8 cellular contexts compared by ENCODE assay signal in the genomic region with DNA sequence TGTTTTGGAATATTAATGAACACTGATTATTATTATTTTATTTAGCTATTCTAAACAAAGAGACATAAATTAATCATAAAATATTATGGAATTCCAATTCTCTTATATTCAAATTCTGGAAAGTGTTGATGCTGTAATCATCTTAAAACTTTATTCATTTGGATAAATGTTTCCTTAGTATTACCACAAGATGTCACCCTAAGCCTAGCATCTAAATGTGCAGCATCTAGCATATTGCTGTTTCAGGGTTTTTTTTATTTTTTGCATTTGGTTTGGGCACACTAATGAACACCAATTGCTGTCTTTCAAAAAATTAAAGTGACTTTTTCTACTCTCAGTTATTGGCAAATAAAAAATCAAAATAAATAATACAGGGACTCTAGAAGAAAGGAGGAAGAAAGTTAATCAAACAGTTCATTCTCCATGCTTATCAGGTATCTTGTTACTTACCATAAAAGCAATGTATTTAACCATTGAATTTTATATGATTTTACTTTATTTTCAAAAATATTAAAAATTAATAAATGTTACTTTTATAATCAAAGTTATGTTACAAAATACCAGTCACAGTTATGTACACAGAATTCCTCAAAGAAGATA. TPM values are rescaled to one million over a fixed set of nuclear protein-coding genes. Genes with fewer than 3 reads are reported as not detected.
DNase-seq lines count a peak whose midpoint lies in the region; ATAC-seq and TF ChIP-seq lines count a peak whose summit lies in the region.

No MANE protein-coding gene starts in this region.

- no peak overlapping the region for H2AK5ac ChIP-seq in mesendoderm (ENCODE audit: low read length)

- peak; percentile 61 for DNase-seq in AG10803 (ENCODE audit: low read depth)
- peak; percentile 31 for DNase-seq in HPDE6-E6E7 (ENCODE audit: extremely low spot score)
- peak; percentile 66 for DNase-seq in OCI-LY7 (ENCODE audit: low spot score)
- peak; percentile 39 to 60 for DNase-seq in dermis microvascular lymphatic vessel endothelial cell (ENCODE audit: low read depth in 2 of 2)
- DNase-seq in mesendoderm, result peak; percentile 37

- no peak overlapping the region for H2AFZ ChIP-seq in OCI-LY7 (ENCODE audit: low read length)

- CTCF ChIA-PET in OCI-LY7 (lab: Charles Lee; ENCODE audit: unreplicated experiment), result no interaction called here

- H4K20me1 ChIP-seq in OCI-LY7 (ENCODE audit: insufficient read depth, low read length), result no peaks in the 10 kb centered on the region

- no peak overlapping the region for H3K18ac ChIP-seq in mesendoderm (ENCODE audit: low read length)

- no peaks in the 10 kb centered on the region for H3K79me1 ChIP-seq in mesendoderm (ENCODE audit: low read length)

- H3K36me3 ChIP-seq in OCI-LY7 (ENCODE audit: insufficient read depth, low read length), result no peaks in the 10 kb centered on the region
- H3K36me3 ChIP-seq in mesendoderm (ENCODE audit: control insufficient read depth, insufficient read depth, low read length), result no peaks in the 10 kb centered on the region

- no peaks in the 10 kb centered on the region for H3K27me3 ChIP-seq in mesendoderm (ENCODE audit: insufficient read depth, low read length, poor library complexity)

- H3K27ac ChIP-seq in OCI-LY7 (ENCODE audit: low read depth, low read length, poor library complexity, severe bottlenecking) (no peak overlapping the region), mesendoderm (ENCODE audit: low read depth, low read length) (no peak overlapping the region)

- H3K79me2 ChIP-seq in OCI-LY7 (ENCODE audit: insufficient read depth, low read depth, low read length) (no peaks in the 10 kb centered on the region), mesendoderm (ENCODE audit: control insufficient read depth, insufficient read depth, low read length) (no peaks in the 10 kb centered on the region)

- H3K4me2 ChIP-seq in OCI-LY7 (ENCODE audit: low read length) (no peak overlapping the region), mesendoderm (ENCODE audit: low read length) (no peak overlapping the region)

- no peak overlapping the region for H4K8ac ChIP-seq in mesendoderm (ENCODE audit: low read depth, low read length)

- ATAC-seq in GM18498 (IDR thresholded peaks at IDR 0.05; ENCODE audit: unreplicated experiment) (peak; percentile 80), HG02588 (IDR thresholded peaks at IDR 0.05; ENCODE audit: unreplicated experiment) (no peak), HG03439 (IDR thresholded peaks at IDR 0.05; ENCODE audit: unreplicated experiment) (no peak)

- H3K9me2 ChIP-seq in OCI-LY7 (ENCODE audit: insufficient read depth, low read length), result no peaks in the 10 kb centered on the region

- H3K9me3 ChIP-seq in OCI-LY7 (ENCODE audit: low read length), result no peaks in the 10 kb centered on the region

- TF ChIP-seq CTCF in AG10803 (conservative IDR thresholded peaks at IDR 0.05; ENCODE audit: low read length), result peak; percentile 68
- peak; percentile 90 for TF ChIP-seq CTCF in OCI-LY7 (conservative IDR thresholded peaks at IDR 0.05; ENCODE audit: low read length)

- BruUV-seq in OCI-LY7 (replicated peaks; lab: Mats Ljungman, UMichigan), result no TSS peak

- intact Hi-C loops in OCI-LY7 (cut with micrococcal nuclease; ENCODE audit: unreplicated experiment), result loop anchor here (1.0 to 10.0 kb wide), 3 partner anchors 229 to 1037 kb away; no protein-coding TSS in a partner anchor

- no peak overlapping the region for H3K23ac ChIP-seq in mesendoderm (ENCODE audit: low read length)

- H2BK120ac ChIP-seq in mesendoderm (ENCODE audit: low read depth, low read length), result no peak overlapping the region

- H3K4me1 ChIP-seq in OCI-LY7 (ENCODE audit: insufficient read depth, low read length, poor library complexity, severe bottlenecking) (no peaks in the 10 kb centered on the region), mesendoderm (ENCODE audit: control insufficient read depth, low read depth, low read length) (no peaks in the 10 kb centered on the region)

- POLR2A ChIA-PET in OCI-LY7 (lab: Charles Lee), result interaction anchor here (1.1 kb wide), 1 partner anchor 31 kb away, joined by 3 read pairs; no protein-coding TSS in a partner anchor

- H2BK15ac ChIP-seq in mesendoderm (replicated peaks; ENCODE audit: low read depth), result no peak overlapping the region

- H3K4me3 ChIP-seq in AG10803 (ENCODE audit: low read length), result no peak overlapping the region
- H3K4me3 ChIP-seq in OCI-LY7 (ENCODE audit: low read depth, low read length, poor library complexity, severe bottlenecking), result no peak overlapping the region
- no peak overlapping the region for H3K4me3 ChIP-seq in mesendoderm (ENCODE audit: low read length)

- H3K56ac ChIP-seq in mesendoderm (ENCODE audit: low read length), result no peak overlapping the region

- no peak overlapping the region for H3K9ac ChIP-seq in mesendoderm (ENCODE audit: low read length)

- no peak overlapping the region for H2BK5ac ChIP-seq in mesendoderm (ENCODE audit: low read length)

- H3K4ac ChIP-seq in mesendoderm (ENCODE audit: low read depth, low read length), result no peak overlapping the region

- no peak overlapping the region for H4K5ac ChIP-seq in mesendoderm (ENCODE audit: low read length)

RNA-seq across cellular contexts. Expression of a gene that starts 31.8 kb away (rescaled TPM):
- total RNA-seq in OCI-LY7 (2014; rRNA removed; shearing (Covaris generic)), result 6.1 and 6.9 TPM in 2 replicates
- total RNA-seq in OCI-LY7 (2022), result 8.0 and 8.2 TPM in 2 replicates
- 0.13 and 0.51 TPM in 2 replicates for total RNA-seq in dermis microvascular lymphatic vessel endothelial cell
- polyA plus RNA-seq in mesendoderm (2013, experiment 1 of 2), result 9.5 TPM
- 9.8 TPM for polyA plus RNA-seq in mesendoderm (2013, experiment 2 of 2)

RNA-seq across cellular contexts. Expression of a gene that starts 33.0 kb away (rescaled TPM):
- total RNA-seq in OCI-LY7 (2014; rRNA removed; shearing (Covaris generic)), result 45.4 and 47.4 TPM in 2 replicates
- total RNA-seq in OCI-LY7 (2022) (61.1 and 63.2 TPM in 2 replicates), dermis microvascular lymphatic vessel endothelial cell (41.5 and 44.3 TPM in 2 replicates)
- 77.1 TPM for polyA plus RNA-seq in mesendoderm (2013, experiment 1 of 2)
- 75.3 TPM for polyA plus RNA-seq in mesendoderm (2013, experiment 2 of 2)

RNA-seq across cellular contexts. Expression of a gene that starts 52.4 kb away (rescaled TPM):
- total RNA-seq in OCI-LY7 (2014; rRNA removed; shearing (Covaris generic)), result 16.8 and 16.9 TPM in 2 replicates
- 25.6 and 25.7 TPM in 2 replicates for total RNA-seq in OCI-LY7 (2022)
- 27.1 and 41.6 TPM in 2 replicates for total RNA-seq in dermis microvascular lymphatic vessel endothelial cell
- polyA plus RNA-seq in mesendoderm (2013, experiment 1 of 2), result 62.0 TPM
- 59.0 TPM for polyA plus RNA-seq in mesendoderm (2013, experiment 2 of 2)
